1 cellular context compared by ENCODE assay signal in genomic region chr11:90113541-90113940, GRCh38.
TF ChIP-seq lines count a peak whose summit lies in the region.

No MANE protein-coding gene starts in this region.

TF ChIP-seq in Ishikawa, 13 proteins besides CTCF, POLR2A, EP300 and RAD21 (continued from another document):
- TF ChIP-seq REST (IDR thresholded peaks at IDR 0.05; ENCODE audit: low read depth): no peak
